In the genomic region with DNA sequence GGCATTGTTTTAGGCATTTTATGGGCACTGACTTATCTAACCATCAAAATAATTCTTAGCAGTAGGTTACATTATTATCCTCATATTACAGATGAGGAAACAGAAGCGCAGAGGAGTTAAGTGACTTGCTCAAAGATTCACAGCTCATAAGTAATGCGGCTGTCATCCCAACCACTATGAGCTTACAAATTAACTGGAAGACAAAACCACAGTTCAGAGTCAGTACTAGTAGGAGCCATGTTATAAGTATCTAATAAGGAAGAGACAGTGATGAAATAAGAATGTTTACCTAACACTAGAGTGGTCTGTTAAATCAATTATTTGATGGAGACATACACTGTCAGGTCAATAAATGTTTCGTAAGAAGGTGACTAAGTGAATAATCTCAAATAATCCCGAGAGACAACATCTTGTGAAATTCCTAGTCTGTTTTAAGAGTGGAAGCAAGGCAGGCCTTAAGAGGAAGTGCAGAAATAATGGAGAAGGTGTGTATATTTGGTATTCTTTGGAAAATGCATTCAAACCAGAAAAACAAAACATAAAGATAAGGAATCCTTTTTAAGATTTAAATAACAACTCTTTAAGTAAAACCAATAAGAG, we compare ENCODE assay signal across 30 cellular contexts. TPM values are rescaled to one million over a fixed set of nuclear protein-coding genes. Genes with fewer than 3 reads are reported as not detected.
DNase-seq lines count a peak whose midpoint lies in the region; ATAC-seq, FAIRE-seq and TF ChIP-seq lines count a peak whose summit lies in the region.
"Had no signal": no experiment of that assay in that cellular context is flagged by ENCODE, and none has a peak within 500 bp of the region (broad histone marks: within the 10 kb centered on the region; RNA-seq: fewer than 3 reads in every experiment).

No MANE protein-coding gene starts in this region.

- H3K9me1 ChIP-seq in K562 (ENCODE audit: control insufficient read depth, insufficient read depth, low read length): no peaks in the 10 kb centered on the region

- no peaks in the 10 kb centered on the region for H3K36me3 Mint-ChIP-seq in glutamatergic neuron (ENCODE audit: unreplicated experiment)
- H3K36me3 Mint-ChIP-seq: CD8-positive, alpha-beta T cell had no signal

- no peak overlapping the region for H3K4me3 ChIP-seq in K562
- no peak overlapping the region for H3K4me3 ChIP-seq in HAP-1
- H3K4me3 ChIP-seq: esophagus muscularis mucosa, GM12878, left lung, psoas muscle, SK-N-MC, smooth muscle cell, tibial nerve had no signal

- DNase-seq in EH (ENCODE audit: low read depth): peak; percentile 21
- peak; percentile 5 for DNase-seq in HK-2 (ENCODE audit: unreplicated experiment)
- DNase-seq in K562 (ENCODE audit: extremely low read depth in 1 of 4, low spot score in 3 of 4): no peak
- DNase-seq in kidney glomerular epithelial cell (lab: John Stamatoyannopoulos, UW): peak; percentile 4
- no peak for DNase-seq in HAP-1 (ENCODE audit: low spot score in 2 of 2)
- DNase-seq in glutamatergic neuron: no peak
- DNase-seq in NK-92 treated with Interleukin-12 subunit alpha and Interleukin-12 subunit beta, amount 100 ng/mL, for 24 hours (lab: John Stamatoyannopoulos, UW): no peak
- DNase-seq: activated naive CD4-positive, alpha-beta T cell treated with anti-CD3 and anti-CD28 coated beads for 36 hours; activated T-cell treated with anti-CD3 and anti-CD28 coated beads, Interleukin-2, amount 50 U/mL, for 24 hours; anterior cingulate cortex; CD8-positive, alpha-beta T cell; left lung; NCI-H146; NCI-H2171 treated with DMSO at 0.1 percent for 48 hours; NCI-H69; nephron progenitor cell; psoas muscle; stimulated activated CD4-positive, alpha-beta T cell treated with anti-CD3 and anti-CD28 coated beads, Interleukin-2, amount 100 ng/mL, for 48 hours; T1000 had no signal

- CTCF ChIA-PET in K562 (lab: Yijun Ruan, JAX; ENCODE audit: low intra/inter-chr PET ratio): no interaction called here

- no TSS peak for BruUV-seq in K562 (replicated peaks; lab: Mats Ljungman, UMichigan)

- peaks cover 6% of the 10 kb centered on the region for H3K4me1 Mint-ChIP-seq in glutamatergic neuron (ENCODE audit: low read depth, unreplicated experiment)
- H3K4me1 Mint-ChIP-seq: central memory CD8-positive, alpha-beta T cell; nephron progenitor cell had no signal

- H3K36me3 ChIP-seq in K562 (ENCODE audit: control insufficient read depth, insufficient read depth, low read length) (no peaks in the 10 kb centered on the region; the same call in 2 of the 3 replicates), HAP-1 (replicated peaks) (no peaks in the 10 kb centered on the region)
- H3K36me3 ChIP-seq: esophagus muscularis mucosa, left lung, tibial nerve had no signal

- H3K9me3 ChIP-seq in K562 (replicated peaks; ENCODE audit: control insufficient read depth, insufficient read depth, low read depth, low read length) (no peaks in the 10 kb centered on the region), HAP-1 (no peaks in the 10 kb centered on the region)
- H3K9me3 ChIP-seq: esophagus muscularis mucosa, left lung, psoas muscle, tibial nerve had no signal

- ATAC-seq in K562: no peak
- no peak for ATAC-seq in HG03039 (IDR thresholded peaks at IDR 0.05; ENCODE audit: unreplicated experiment)
- ATAC-seq: activated CD4-positive, CD25-positive, alpha-beta regulatory T cell treated with anti-CD3 and anti-CD28 coated beads, Interleukin-2, amount 50 U/mL, for 24 hours; CD8-positive, alpha-beta T cell; GM12878; left lung had no signal

- H3K79me2 ChIP-seq in K562 (ENCODE audit: control insufficient read depth, insufficient read depth, low read length): peaks cover 98% of the 10 kb centered on the region

- no peak for FAIRE-seq in K562 (lab: Jason Lieb, UNC)

- 75% methylated on average over 4 of the region's 4 CpGs for WGBS in K562 (ENCODE audit: insufficient coverage, low coverage, missing lambda C conversion rate)

- H3K27me3 Mint-ChIP-seq in glutamatergic neuron (ENCODE audit: unreplicated experiment): peaks cover 2% of the 10 kb centered on the region
- H3K27me3 Mint-ChIP-seq: central memory CD8-positive, alpha-beta T cell; stimulated activated naive CD8-positive, alpha-beta T cell treated with anti-CD3 and anti-CD28 coated beads, Interleukin-15, Interleukin-2, amounts not matched to agents 100 ng/mL and 50 ng/mL, for 24 hours had no signal

- intact Hi-C loops in K562 (cut with micrococcal nuclease): loop anchor here (5.0 to 10.0 kb wide), 2 partner anchors 100 to 113 kb away; no protein-coding TSS in a partner anchor

- TF ChIP-seq EP300 in K562 (IDR thresholded peaks at IDR 0.05; ENCODE audit: low read length): no peak

- TF ChIP-seq POLR2A in K562 (conservative IDR thresholded peaks at IDR 0.05): no peak

- H3K9me3 Mint-ChIP-seq in glutamatergic neuron (ENCODE audit: unreplicated experiment): peaks cover 2% of the 10 kb centered on the region
- H3K9me3 Mint-ChIP-seq: activated naive CD4-positive, alpha-beta T cell treated with anti-CD3 and anti-CD28 coated beads for 36 hours; activated T-cell treated with anti-CD3 and anti-CD28 coated beads, Interleukin-2, amount 50 U/mL, for 24 hours; CD8-positive, alpha-beta T cell; central memory CD8-positive, alpha-beta T cell; stimulated activated naive CD8-positive, alpha-beta T cell treated with anti-CD3 and anti-CD28 coated beads, Interleukin-15, Interleukin-2, amounts not matched to agents 100 ng/mL and 50 ng/mL, for 24 hours had no signal

- no peak for TF ChIP-seq RAD21 in K562 (CRISPR knock-in tag; conservative IDR thresholded peaks at IDR 0.05 in 1 of 2, IDR thresholded peaks at IDR 0.05 in 1 of 2)

- H4K20me1 ChIP-seq in K562 (replicated peaks; ENCODE audit: control insufficient read depth, insufficient read depth, low read length): no peaks in the 10 kb centered on the region

- no peak overlapping the region for H3K27ac ChIP-seq in K562 (ENCODE audit: extremely low read depth, low read depth, low read length)
- H3K27ac ChIP-seq: esophagus muscularis mucosa, left lung, psoas muscle, SK-N-MC had no signal

- TF ChIP-seq CTCF in K562 (IDR thresholded peaks at IDR 0.05 in 2 of 3, conservative IDR thresholded peaks at IDR 0.05 in 1 of 3; ENCODE audit: insufficient read depth in 2 of 3, low read depth in 1 of 3, low read length in 3 of 3) (no peak), glutamatergic neuron (IDR thresholded peaks at IDR 0.05; ENCODE audit: partially characterized antibody, unreplicated experiment) (no peak)

- H2AFZ ChIP-seq in K562 (ENCODE audit: low read depth, low read length): no peak overlapping the region

- H3K27me3 ChIP-seq in K562 (ENCODE audit: control insufficient read depth in 2 of 2, insufficient read depth in 2 of 2, low read length in 2 of 2): no peaks in the 10 kb centered on the region
- peaks cover 3% of the 10 kb centered on the region; the same call in 1 of the 2 replicates for H3K27me3 ChIP-seq in HAP-1 (ENCODE audit: low read depth)
- H3K27me3 ChIP-seq: esophagus muscularis mucosa, left lung, tibial nerve had no signal

- H3K4me3 Mint-ChIP-seq in glutamatergic neuron (ENCODE audit: unreplicated experiment): no peak overlapping the region
- H3K4me3 Mint-ChIP-seq: activated naive CD4-positive, alpha-beta T cell treated with anti-CD3 and anti-CD28 coated beads for 36 hours; activated T-cell treated with anti-CD3 and anti-CD28 coated beads, Interleukin-2, amount 50 U/mL, for 24 hours; CD8-positive, alpha-beta T cell; central memory CD8-positive, alpha-beta T cell; nephron progenitor cell; stimulated activated naive CD8-positive, alpha-beta T cell treated with anti-CD3 and anti-CD28 coated beads, Interleukin-15, Interleukin-2, amounts not matched to agents 100 ng/mL and 50 ng/mL, for 24 hours had no signal

- in situ Hi-C loops in K562 (cut with MboI): no loop called here
- in situ Hi-C loops in HAP-1 (cut with MboI; ENCODE audit: low sequenced_read_pairs): no loop called here

- no peak overlapping the region; a peak in 1 of 4 replicates for H3K9ac ChIP-seq in K562 (ENCODE audit: insufficient read depth in 1 of 2, low read depth in 2 of 2, low read length in 2 of 2)

- POLR2A ChIA-PET in K562 (lab: Yijun Ruan, JAX): interaction anchor here (0.7 kb wide), 1 partner anchor 14 kb away, joined by 3 read pairs; no protein-coding TSS in a partner anchor

- peaks cover 15 to 76% of the 10 kb centered on the region in 2 experiments for H3K4me1 ChIP-seq in K562 (replicated peaks in 1 of 2; ENCODE audit: control insufficient read depth in 2 of 2, insufficient read depth in 2 of 2, low read length in 2 of 2)
- H3K4me1 ChIP-seq in HAP-1: no peaks in the 10 kb centered on the region
- H3K4me1 ChIP-seq: left lung, psoas muscle, tibial nerve had no signal

- no peak overlapping the region for H3K4me2 ChIP-seq in K562 (ENCODE audit: insufficient read depth, low read length)
- H3K4me2 ChIP-seq: smooth muscle cell had no signal

- no peak overlapping the region for H3K27ac Mint-ChIP-seq in glutamatergic neuron (ENCODE audit: unreplicated experiment)
- H3K27ac Mint-ChIP-seq: activated naive CD4-positive, alpha-beta T cell treated with anti-CD3 and anti-CD28 coated beads for 36 hours; activated T-cell treated with anti-CD3 and anti-CD28 coated beads, Interleukin-2, amount 50 U/mL, for 24 hours; CD8-positive, alpha-beta T cell; nephron progenitor cell; stimulated activated naive CD8-positive, alpha-beta T cell treated with anti-CD3 and anti-CD28 coated beads, Interleukin-15, Interleukin-2, amounts not matched to agents 100 ng/mL and 50 ng/mL, for 24 hours had no signal

TF ChIP-seq in K562, 482 proteins besides CTCF, POLR2A, EP300 and RAD21 (continues in another document):
- peak; percentile 69; the same call in 1 of the 2 replicates for TF ChIP-seq SPI1 (IDR thresholded peaks at IDR 0.05; ENCODE audit: borderline replicate concordance, low read depth, low read length)
- TF ChIP-seq CEBPB (tag; IDR thresholded peaks at IDR 0.05): peak; percentile 65
- no peak for TF ChIP-seq TEAD1 (CRISPR knock-in tag; IDR thresholded peaks at IDR 0.05)

RNA-seq across cellular contexts. Expression of gene AMELX, which starts 25.8 kb away (rescaled TPM):
- total RNA-seq in K562 (2011; cell fraction: chromatin; rRNA removed; ENCODE audit: low replicate concordance): not detected in 2 replicates
- total RNA-seq in K562 (2011; cell fraction: nucleolus; rRNA removed): not detected in 2 replicates
- not detected in 2 replicates for total RNA-seq in K562 (2011; cell fraction: nucleoplasm; rRNA removed)
- total RNA-seq in K562 (2014; rRNA removed) (not detected in 2 replicates), K562 (2014; rRNA removed; fragmentation: Illumina TruSeq; extraction: Trizol) (not detected in 2 replicates), K562 (2015; rRNA removed; fragmentation: Illumina TruSeq; extraction: Trizol) (not detected in 2 replicates), K562 (2021) (0.22 TPM in 1 of 2 replicates, not detected in the other), glutamatergic neuron (ENCODE audit: unreplicated experiment) (not detected)
- polyA plus RNA-seq in K562 (2011; rRNA removed) (not detected in 2 replicates), K562 (2014; fragmentation: Illumina TruSeq; extraction: Trizol) (not detected in 2 replicates), K562 (2014; fragmentation: Nextera tagmentation; extraction: Ambion mirVana) (not detected), K562 (2014; rRNA removed) (not detected in 2 replicates)
- polyA plus RNA-seq in K562 (2011; cell fraction: cytosol; rRNA removed): not detected in 2 replicates
- not detected in 2 replicates for polyA plus RNA-seq in K562 (2011; cell fraction: nucleus; rRNA removed)
- not detected in 2 replicates for polyA plus RNA-seq in K562 (2012)
- not detected in 2 replicates for polyA minus RNA-seq in K562 (2011; rRNA and poly(A)+ RNA removed)
- not detected in 2 replicates for polyA minus RNA-seq in K562 (2011; cell fraction: cytosol; rRNA and poly(A)+ RNA removed)
- not detected in 2 replicates for polyA minus RNA-seq in K562 (2011; cell fraction: nucleus; rRNA and poly(A)+ RNA removed)
- total RNA-seq: activated naive CD4-positive, alpha-beta T cell treated with anti-CD3 and anti-CD28 coated beads for 36 hours; CD8-positive, alpha-beta T cell; esophagus muscularis mucosa; glomerular endothelial cell; GM12878; left lung; mononuclear cell; psoas muscle; smooth muscle cell; tibial nerve had no signal
- polyA plus RNA-seq: GM12878, psoas muscle, smooth muscle cell had no signal

Comparison
In these comparisons a context has a peak if more than half of its experiments do, and no peak if none do; other contexts are left out.
1. DNase-seq: peak in EH (single experiment), HK-2 (single experiment) and kidney glomerular epithelial cell (single experiment); none in K562 (0 of 4), HAP-1 (0 of 2), glutamatergic neuron (single experiment) and NK-92 treated with Interleukin-12 subunit alpha and Interleukin-12 subunit beta, amount 100 ng/mL, for 24 hours (single experiment).